ENCODE assay signal across 8 cellular contexts in the genomic region with DNA sequence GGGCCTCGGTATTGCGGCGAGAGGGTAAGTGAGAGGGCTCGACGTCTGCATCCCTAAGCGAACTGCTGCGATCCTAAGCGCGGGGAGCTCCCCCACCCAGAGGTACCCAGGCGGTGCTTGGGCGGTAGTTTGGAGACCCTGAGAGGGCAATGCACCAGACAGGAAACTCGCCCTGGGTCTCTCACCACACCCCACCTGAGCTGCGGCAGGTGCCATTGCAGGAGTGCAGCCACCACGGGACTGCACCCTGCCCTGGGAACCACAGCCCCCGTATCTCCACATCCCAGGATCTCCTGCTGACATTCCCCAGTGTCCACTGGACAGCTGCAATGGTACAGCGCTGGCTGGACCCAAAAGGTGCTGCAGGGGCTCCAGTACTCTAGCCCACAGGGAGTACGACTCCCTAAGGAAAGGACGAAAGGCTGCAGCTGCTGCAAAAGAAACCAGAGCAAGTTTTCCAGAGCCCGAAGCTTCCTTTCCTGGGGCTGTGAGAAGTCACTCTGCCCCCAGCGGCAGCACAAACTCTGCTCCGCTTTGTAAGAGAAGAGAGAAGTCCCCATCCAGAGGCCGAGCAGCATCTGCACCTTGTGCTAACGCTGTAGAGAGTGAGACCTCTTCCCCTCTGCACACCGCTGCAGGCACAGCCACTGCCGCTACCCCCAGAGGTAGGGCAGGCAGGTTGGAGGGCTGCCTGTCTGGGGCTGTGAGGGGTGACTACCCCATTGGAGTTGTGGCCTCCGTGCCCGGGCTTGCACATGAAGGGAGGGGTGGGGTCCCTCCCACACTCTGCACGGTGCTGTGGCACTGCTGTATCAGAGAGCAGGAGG. TPM values are rescaled to one million over a fixed set of nuclear protein-coding genes. Genes with fewer than 3 reads are reported as not detected.
DNase-seq lines count a peak whose midpoint lies in the region; ATAC-seq and TF ChIP-seq lines count a peak whose summit lies in the region.

No MANE protein-coding gene starts in this region.

- H3K9me3 Mint-ChIP-seq in activated T-helper 17 cell treated with anti-CD3 and anti-CD28 coated beads, Interleukin-2, amount 50 U/mL, for 72 hours: no peaks in the 10 kb centered on the region
- no peaks in the 10 kb centered on the region for H3K9me3 Mint-ChIP-seq in natural killer cell treated with Interleukin-12 subunit alpha and Interleukin-12 subunit beta and Interleukin-15 and Interleukin-18, amount 100 ng/mL, for 72 hours

- H3K4me3 Mint-ChIP-seq in activated T-helper 17 cell treated with anti-CD3 and anti-CD28 coated beads, Interleukin-2, amount 50 U/mL, for 72 hours: peak overlapping the region; percentile 85
- H3K4me3 Mint-ChIP-seq in natural killer cell treated with Interleukin-12 subunit alpha and Interleukin-12 subunit beta and Interleukin-15 and Interleukin-18, amount 100 ng/mL, for 72 hours: peak overlapping the region; percentile 81

- peak overlapping the region; percentile 48 for H3K4me3 ChIP-seq in AG09309 (ENCODE audit: control insufficient read depth, low read depth, low read length)
- H3K4me3 ChIP-seq in tibial nerve: peak overlapping the region; percentile 5 to 55 (median 49)

- peak; percentile 45 for ATAC-seq in GM18520 (IDR thresholded peaks at IDR 0.05; ENCODE audit: unreplicated experiment)
- ATAC-seq in HG03066 (IDR thresholded peaks at IDR 0.05; ENCODE audit: low read depth, unreplicated experiment): peak; percentile 78
- ATAC-seq in activated T-helper 17 cell treated with anti-CD3 and anti-CD28 coated beads, Interleukin-2, amount 50 U/mL, for 72 hours (replicated peaks): peak; percentile 65
- peak; percentile 81 for ATAC-seq in foreskin keratinocyte
- ATAC-seq in natural killer cell treated with Interleukin-12 subunit alpha and Interleukin-12 subunit beta and Interleukin-15 and Interleukin-18, amount 100 ng/mL, for 72 hours: peak; percentile 60 to 63

- no peak for TF ChIP-seq EP300 in tibial nerve (IDR thresholded peaks at IDR 0.05)

- H3K4me1 ChIP-seq in foreskin keratinocyte: no peaks in the 10 kb centered on the region
- peaks cover 0 to 19% (median 6%) of the 10 kb centered on the region in 4 donors for H3K4me1 ChIP-seq in tibial nerve

- H3K27ac Mint-ChIP-seq in activated T-helper 17 cell treated with anti-CD3 and anti-CD28 coated beads, Interleukin-2, amount 50 U/mL, for 72 hours: peak overlapping the region; percentile 25
- H3K27ac Mint-ChIP-seq in natural killer cell treated with Interleukin-12 subunit alpha and Interleukin-12 subunit beta and Interleukin-15 and Interleukin-18, amount 100 ng/mL, for 72 hours: no peak overlapping the region

- no peak for TF ChIP-seq POLR2A in tibial nerve (IDR thresholded peaks at IDR 0.05)

- no peaks in the 10 kb centered on the region for H3K36me3 Mint-ChIP-seq in activated T-helper 17 cell treated with anti-CD3 and anti-CD28 coated beads, Interleukin-2, amount 50 U/mL, for 72 hours (ENCODE audit: low read depth)
- H3K36me3 Mint-ChIP-seq in natural killer cell treated with Interleukin-12 subunit alpha and Interleukin-12 subunit beta and Interleukin-15 and Interleukin-18, amount 100 ng/mL, for 72 hours: no peaks in the 10 kb centered on the region

- TF ChIP-seq CTCF in AG09309 (IDR thresholded peaks at IDR 0.05; ENCODE audit: control insufficient read depth, insufficient read depth, low read depth, low read length, missing control alignments) (peak; percentile 71), foreskin keratinocyte (conservative IDR thresholded peaks at IDR 0.05) (peak; percentile 55), tibial nerve (IDR thresholded peaks at IDR 0.05) (peak in 3 of 5 experiments; percentile 39 to 49 (median 43))

- H3K4me1 Mint-ChIP-seq in activated T-helper 17 cell treated with anti-CD3 and anti-CD28 coated beads, Interleukin-2, amount 50 U/mL, for 72 hours: peaks cover 7% of the 10 kb centered on the region
- H3K4me1 Mint-ChIP-seq in natural killer cell treated with Interleukin-12 subunit alpha and Interleukin-12 subunit beta and Interleukin-15 and Interleukin-18, amount 100 ng/mL, for 72 hours (ENCODE audit: low read depth in 2 of 2): peaks cover 12 to 14% of the 10 kb centered on the region in 2 donors

- H3K27ac ChIP-seq in foreskin keratinocyte: no peak overlapping the region
- no peak overlapping the region for H3K27ac ChIP-seq in tibial nerve

- WGBS in tibial nerve, 2 donors: 0 to 2% methylated on average over 24 to 27 of the region's 28 CpGs

- DNase-seq in AG09309 (ENCODE audit: low read depth) (peak; percentile 11), NCI-H526 treated with DMSO at 0.1 percent for 48 hours (lab: John Stamatoyannopoulos, UW) (peak; percentile 57), foreskin keratinocyte (peak in 1 of 2 donors; percentile 31), tibial nerve (ENCODE audit: low spot score in 2 of 2) (peak in 1 of 2 donors; percentile 15)
- DNase-seq in natural killer cell treated with Interleukin-12 subunit alpha and Interleukin-12 subunit beta and Interleukin-15 and Interleukin-18, amount 100 ng/mL, for 72 hours (ENCODE audit: low spot score): no peak

- H3K36me3 ChIP-seq in tibial nerve: no peaks in the 10 kb centered on the region

- H3K27me3 Mint-ChIP-seq in activated T-helper 17 cell treated with anti-CD3 and anti-CD28 coated beads, Interleukin-2, amount 50 U/mL, for 72 hours: peaks cover 25% of the 10 kb centered on the region
- H3K27me3 Mint-ChIP-seq in natural killer cell treated with Interleukin-12 subunit alpha and Interleukin-12 subunit beta and Interleukin-15 and Interleukin-18, amount 100 ng/mL, for 72 hours: peaks cover 38 to 42% of the 10 kb centered on the region in 2 donors

- peaks cover 0 to 2% (median 0%) of the 10 kb centered on the region in 4 donors for H3K9me3 ChIP-seq in tibial nerve

- H3K27me3 ChIP-seq in foreskin keratinocyte (peaks cover 62% of the 10 kb centered on the region), tibial nerve (peaks cover 0 to 28% of the 10 kb centered on the region in 2 donors)

RNA-seq across cellular contexts. Expression of gene MON2, which starts 31.1 kb away (rescaled TPM):
- total RNA-seq in activated T-helper 17 cell treated with anti-CD3 and anti-CD28 coated beads, Interleukin-2, amount 50 U/mL, for 72 hours: 10 to 100 TPM; 40.4 to 53.0 TPM
- total RNA-seq in foreskin keratinocyte (19.0 and 20.1 TPM in 2 replicates), tibial nerve (100 to 1,000 TPM in 3 of 4 donors, 10 to 100 TPM in 1; 70.2 to 134 (median 111) TPM)
- 5.0 and 5.3 TPM in 2 replicates for polyA plus RNA-seq in foreskin keratinocyte
- total RNA-seq in natural killer cell treated with Interleukin-12 subunit alpha and Interleukin-12 subunit beta and Interleukin-15 and Interleukin-18, amount 100 ng/mL, for 72 hours: 10 to 100 TPM; 80.1 to 89.9 TPM
